ENCODE assay signal across 8 cellular contexts in the genomic region with DNA sequence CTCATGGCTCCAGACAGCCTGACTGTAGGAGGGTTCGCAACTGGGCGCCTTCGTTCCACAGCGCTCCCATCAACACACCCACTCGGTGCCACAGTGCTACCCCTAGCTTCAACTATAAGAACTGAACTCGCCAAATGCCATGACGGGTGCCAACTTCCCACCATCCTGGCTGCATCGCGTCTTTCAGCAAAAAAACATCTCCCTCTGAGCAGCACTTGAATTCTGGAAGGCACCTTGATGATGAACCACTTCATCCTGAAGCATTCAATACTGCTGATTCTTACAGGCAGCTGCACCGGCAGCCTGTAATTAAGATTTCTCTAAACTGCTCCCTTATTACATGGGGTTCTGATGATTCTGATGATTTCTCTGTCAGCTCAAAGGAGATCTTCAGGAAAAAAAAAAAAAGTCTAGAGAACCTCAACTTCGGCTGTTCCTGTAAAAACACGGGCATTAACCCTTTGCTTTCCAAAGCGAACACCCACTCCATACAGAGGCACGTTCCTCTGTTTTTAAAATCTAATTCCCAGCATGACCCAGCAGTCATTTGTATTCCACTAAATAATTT. TPM values are rescaled to one million over a fixed set of nuclear protein-coding genes. Genes with fewer than 3 reads are reported as not detected.
DNase-seq lines count a peak whose midpoint lies in the region; ATAC-seq and TF ChIP-seq lines count a peak whose summit lies in the region.

No MANE protein-coding gene starts in this region.

- H3K4me1 ChIP-seq in CD8-positive, alpha-beta memory T cell (ENCODE audit: insufficient read depth, low read length): peaks cover 15% of the 10 kb centered on the region
- peaks cover 2% of the 10 kb centered on the region for H3K4me1 ChIP-seq in iPS DF 6.9 (ENCODE audit: control insufficient read depth, insufficient read depth, low read length)

- peaks cover 0 to 2% (median 0%) of the 10 kb centered on the region in 5 donors for H3K9me3 Mint-ChIP-seq in CD8-positive, alpha-beta memory T cell
- no peaks in the 10 kb centered on the region for H3K9me3 Mint-ChIP-seq in brain

- CTCF ChIA-PET in CD8-positive, alpha-beta memory T cell (lab: Charles Lee): interaction anchor here (0.9 to 1.6 kb wide), 7 partner anchors 8 to 50 kb away, joined by 3 to 6 read pairs (median 3); no protein-coding TSS in a partner anchor

- H3K27me3 ChIP-seq in CD8-positive, alpha-beta memory T cell (ENCODE audit: insufficient read depth, low read length, poor library complexity, severe bottlenecking): no peaks in the 10 kb centered on the region
- H3K27me3 ChIP-seq in HL-60 (ENCODE audit: insufficient read depth, poor library complexity, severe bottlenecking) (no peaks in the 10 kb centered on the region), iPS DF 6.9 (ENCODE audit: control insufficient read depth, insufficient read depth, low read length) (no peaks in the 10 kb centered on the region; the same call in 1 of the 2 replicates)

- peak overlapping the region; percentile 82 for H3K4me3 ChIP-seq in CD8-positive, alpha-beta memory T cell (ENCODE audit: low read length)
- peak overlapping the region; percentile 83 for H3K4me3 ChIP-seq in HL-60 (replicated peaks; ENCODE audit: insufficient read depth, low read length)
- H3K4me3 ChIP-seq in iPS DF 6.9 (ENCODE audit: low read length): peak overlapping the region; percentile 51; the same call in 1 of the 2 replicates

- H3K36me3 ChIP-seq in CD8-positive, alpha-beta memory T cell (ENCODE audit: insufficient read depth, low read length): no peaks in the 10 kb centered on the region
- no peaks in the 10 kb centered on the region for H3K36me3 ChIP-seq in iPS DF 6.9 (ENCODE audit: control insufficient read depth, insufficient read depth, low read length)

- peak; percentile 6 to 58 (median 36) for DNase-seq in CD8-positive, alpha-beta memory T cell
- DNase-seq in HL-60 (ENCODE audit: low read depth in 1 of 2, low spot score in 1 of 2) (peak in 1 of 2 experiments; percentile 38), SW 1271 (lab: John Stamatoyannopoulos, UW) (peak; percentile 45 to 73), iPS DF 6.9 (ENCODE audit: low read depth, low spot score) (no peak), putamen (ENCODE audit: low spot score) (peak; percentile 64)

- peaks cover 42 to 58% (median 55%) of the 10 kb centered on the region in 3 donors for H3K4me1 Mint-ChIP-seq in CD8-positive, alpha-beta memory T cell
- H3K4me1 Mint-ChIP-seq in brain: peaks cover 55% of the 10 kb centered on the region

- TF ChIP-seq CTCF in HL-60 (IDR thresholded peaks at IDR 0.05; ENCODE audit: insufficient read depth, low read length): no peak
- TF ChIP-seq CTCF in brain (conservative IDR thresholded peaks at IDR 0.05): peak; percentile 31 to 38

- POLR2A ChIA-PET in CD8-positive, alpha-beta memory T cell (lab: Charles Lee): interaction anchor here (0.5 kb wide), 1 partner anchor 7 kb away, joined by 3 read pairs; no protein-coding TSS in a partner anchor

- H3K4me3 Mint-ChIP-seq in CD8-positive, alpha-beta memory T cell: peak overlapping the region; percentile 89 to 96 (median 94)
- peak overlapping the region; percentile 92 to 99 (median 95) for H3K4me3 Mint-ChIP-seq in brain

- no peak for ATAC-seq in GM18858 (IDR thresholded peaks at IDR 0.05; ENCODE audit: unreplicated experiment)
- no peak for ATAC-seq in HG02970 (IDR thresholded peaks at IDR 0.05; ENCODE audit: low FRiP score, unreplicated experiment)

- peaks cover 0 to 6% (median 3%) of the 10 kb centered on the region in 3 donors for H3K36me3 Mint-ChIP-seq in CD8-positive, alpha-beta memory T cell
- H3K36me3 Mint-ChIP-seq in brain: no peaks in the 10 kb centered on the region

- H3K27me3 Mint-ChIP-seq in CD8-positive, alpha-beta memory T cell: peaks cover 0 to 2% of the 10 kb centered on the region in 2 donors
- peaks cover 15% of the 10 kb centered on the region for H3K27me3 Mint-ChIP-seq in brain

- H3K9me3 ChIP-seq in CD8-positive, alpha-beta memory T cell (ENCODE audit: low read length): no peaks in the 10 kb centered on the region
- no peaks in the 10 kb centered on the region for H3K9me3 ChIP-seq in iPS DF 6.9 (ENCODE audit: control insufficient read depth, insufficient read depth, low read length)

- peak overlapping the region; percentile 51 to 94 (median 90) for H3K27ac Mint-ChIP-seq in CD8-positive, alpha-beta memory T cell
- H3K27ac Mint-ChIP-seq in brain: peak overlapping the region; percentile 20 to 81 (median 64)

- peak overlapping the region; percentile 41 for H3K27ac ChIP-seq in CD8-positive, alpha-beta memory T cell (ENCODE audit: low read depth, low read length)
- H3K27ac ChIP-seq in HL-60 (replicated peaks) (no peak overlapping the region; the same call in 1 of the 2 replicates), iPS DF 6.9 (ENCODE audit: low read length) (no peak overlapping the region)

- no CpG with 5 or more reads among the region's 14 CpGs for WGBS in iPS DF 6.9 (ENCODE audit: insufficient coverage, insufficient read length)

RNA-seq across cellular contexts. Expression of gene CYTH3, which starts 1.2 kb away (rescaled TPM):
- 1 to 10 TPM; 4.5 to 4.9 TPM for total RNA-seq in CD8-positive, alpha-beta memory T cell
- 15.7 TPM for polyA plus RNA-seq in CD8-positive, alpha-beta memory T cell
- polyA plus RNA-seq in brain (ENCODE audit: insufficient read depth, low read depth, low replicate concordance): 18.4 TPM
